Comparison of ENCODE assay signal across 12 cellular contexts in genomic region chr14:63295991-63296630, GRCh38. TPM values are rescaled to one million over a fixed set of nuclear protein-coding genes. Genes with fewer than 3 reads are reported as not detected.
DNase-seq lines count a peak whose midpoint lies in the region; ATAC-seq and TF ChIP-seq lines count a peak whose summit lies in the region.
"Had no signal": no experiment of that assay in that cellular context is flagged by ENCODE, and none has a peak within 500 bp of the region (broad histone marks: within the 10 kb centered on the region; RNA-seq: fewer than 3 reads in every experiment).

No MANE protein-coding gene starts in this region.

- peak; percentile 53 for ATAC-seq in GM18520 (IDR thresholded peaks at IDR 0.05; ENCODE audit: unreplicated experiment)
- ATAC-seq in HG02885 (IDR thresholded peaks at IDR 0.05; ENCODE audit: poor library complexity, unreplicated experiment) = peak; percentile 83
- no peak for ATAC-seq in HG02840 (IDR thresholded peaks at IDR 0.05; ENCODE audit: low FRiP score, unreplicated experiment)

- H3K9me3 ChIP-seq in skeletal muscle tissue (ENCODE audit: control insufficient read depth in 3 of 3, low read length in 3 of 3) = no peaks in the 10 kb centered on the region
- H3K9me3 ChIP-seq: uterus had no signal

- no peak overlapping the region for H3K9ac ChIP-seq in skeletal muscle tissue (ENCODE audit: low read depth in 1 of 3, low read length in 3 of 3)

- no peaks in the 10 kb centered on the region for H3K27me3 ChIP-seq in skeletal muscle tissue (ENCODE audit: control insufficient read depth in 3 of 3, insufficient read depth in 3 of 3, low read length in 3 of 3)
- H3K27me3 ChIP-seq: uterus had no signal

- peak overlapping the region; percentile 66 for H3K27ac ChIP-seq in skeletal muscle tissue (ENCODE audit: low read depth, low read length)

- H3K4me1 ChIP-seq in skeletal muscle tissue (ENCODE audit: control insufficient read depth in 3 of 3, insufficient read depth in 3 of 3, low read length in 3 of 3) = peaks cover 0 to 3% (median 0%) of the 10 kb centered on the region in 3 donors
- H3K4me1 ChIP-seq: uterus had no signal

- peak; percentile 15 for DNase-seq in choroid plexus epithelial cell (ENCODE audit: low read depth)
- DNase-seq in KG1 (lab: John Stamatoyannopoulos, UW) = no peak
- DNase-seq in NCI-H774 (lab: John Stamatoyannopoulos, UW) = no peak
- DNase-seq in NCI-H1436 (lab: John Stamatoyannopoulos, UW) = no peak
- DNase-seq: DMS53; stimulated activated CD4-positive, alpha-beta T cell treated with anti-CD3 and anti-CD28 coated beads, Interleukin-4, amount 100 ng/mL, for 24 hours; uterus had no signal

- no peak for TF ChIP-seq CTCF in choroid plexus epithelial cell (conservative IDR thresholded peaks at IDR 0.05; ENCODE audit: low read depth, low read length)

- no peak overlapping the region for H3K4me3 ChIP-seq in choroid plexus epithelial cell (ENCODE audit: low read depth, low read length)
- H3K4me3 ChIP-seq in skeletal muscle tissue (ENCODE audit: low read length in 3 of 3) = peak overlapping the region in 2 of 3 donors; percentile 38 to 45
- H3K4me3 ChIP-seq: uterus had no signal

- H3K36me3 ChIP-seq in skeletal muscle tissue (ENCODE audit: control insufficient read depth in 3 of 3, insufficient read depth in 3 of 3, low read length in 3 of 3) = peaks cover 0 to 5% (median 0%) of the 10 kb centered on the region in 3 donors
- H3K36me3 ChIP-seq: uterus had no signal

RNA-seq across cellular contexts. Expression of gene GPHB5, which starts 22.6 kb away (rescaled TPM):
- not detected for total RNA-seq in skeletal muscle tissue
- total RNA-seq: LHCN-M2, uterus had no signal
